ENCODE assay signal across 9 cellular contexts in genomic region chr6:112311950-112312547, GRCh38. TPM values are rescaled to one million over a fixed set of nuclear protein-coding genes. Genes with fewer than 3 reads are reported as not detected.
DNase-seq lines count a peak whose midpoint lies in the region; ATAC-seq and TF ChIP-seq lines count a peak whose summit lies in the region.
"Had no signal": no experiment of that assay in that cellular context is flagged by ENCODE, and none has a peak within 500 bp of the region (broad histone marks: within the 10 kb centered on the region; RNA-seq: fewer than 3 reads in every experiment).

No MANE protein-coding gene starts in this region.

- H3K9me3 ChIP-seq in breast epithelium (no peaks in the 10 kb centered on the region), mesenchymal stem cell (ENCODE audit: control insufficient read depth, low read length) (no peaks in the 10 kb centered on the region)

- TF ChIP-seq POLR2A in breast epithelium (IDR thresholded peaks at IDR 0.05) = no peak

- no peak overlapping the region for H3K4me3 Mint-ChIP-seq in activated naive CD4-positive, alpha-beta T cell treated with anti-CD3 and anti-CD28 coated beads for 36 hours
- no peak overlapping the region for H3K4me3 Mint-ChIP-seq in activated naive CD4-positive, alpha-beta T cell treated with anti-CD3 and anti-CD28 coated beads, Interleukin-2, amount 10 ng/mL, durations not matched to agents 7 days and 5 days

- no peak overlapping the region for H4K8ac ChIP-seq in mesenchymal stem cell (ENCODE audit: low read length)

- no peaks in the 10 kb centered on the region for H3K36me3 ChIP-seq in breast epithelium
- no peaks in the 10 kb centered on the region for H3K36me3 ChIP-seq in mesenchymal stem cell (ENCODE audit: control insufficient read depth in 1 of 2, insufficient read depth in 2 of 2, low read depth in 1 of 2, low read length in 2 of 2)

- H2AK5ac ChIP-seq in mesenchymal stem cell (ENCODE audit: low read length, severe bottlenecking) = no peak overlapping the region

- peak overlapping the region; percentile 57 for H3K9ac ChIP-seq in mesenchymal stem cell (ENCODE audit: low read length)

- H3K27ac ChIP-seq in breast epithelium (no peak overlapping the region), mesenchymal stem cell (ENCODE audit: low read length, poor library complexity, severe bottlenecking) (no peak overlapping the region)
- H3K27ac ChIP-seq: skin epidermis had no signal

- no peak overlapping the region for H3K14ac ChIP-seq in mesenchymal stem cell (ENCODE audit: low read length in 2 of 2)

- no peak overlapping the region for H4K91ac ChIP-seq in mesenchymal stem cell (ENCODE audit: low read length)

- no peak overlapping the region for H3K4ac ChIP-seq in mesenchymal stem cell (ENCODE audit: low read depth in 1 of 2, low read length in 2 of 2)

- intact Hi-C loops in activated naive CD4-positive, alpha-beta T cell treated with anti-CD3 and anti-CD28 coated beads for 36 hours (cut with micrococcal nuclease) = loop anchor here (1.0 to 10.0 kb wide), 3 partner anchors 132 to 1543 kb away; partner anchors contain the start of genes FAM229B, MARCKS and TUBE1
- intact Hi-C loops in breast epithelium (cut with DNase I; ENCODE audit: low total_unique reads) = loop anchor here (10.0 kb wide), 1 partner anchor 117 kb away; no protein-coding TSS in a partner anchor

- CTCF ChIA-PET in activated naive CD4-positive, alpha-beta T cell treated with anti-CD3 and anti-CD28 coated beads for 36 hours (lab: Charles Lee) = interaction anchor here (0.6 to 2.8 kb wide), 7 partner anchors 59 to 227 kb away, joined by 3 to 56 read pairs (median 4); no protein-coding TSS in a partner anchor
- CTCF ChIA-PET in activated naive CD4-positive, alpha-beta T cell treated with anti-CD3 and anti-CD28 coated beads, Interleukin-2, amount 10 ng/mL, durations not matched to agents 7 days and 5 days (lab: Charles Lee) = interaction anchor here (0.7 to 5.0 kb wide), 10 partner anchors 18 to 1733 kb away, joined by 3 to 86 read pairs (median 4); no protein-coding TSS in a partner anchor

- H2AFZ ChIP-seq in mesenchymal stem cell (ENCODE audit: low read depth, low read length) = no peak overlapping the region

- H3K4me3 ChIP-seq in breast epithelium (no peak overlapping the region), mesenchymal stem cell (ENCODE audit: insufficient read depth in 1 of 2, low read depth in 1 of 2, low read length in 2 of 2) (no peak overlapping the region)
- H3K4me3 ChIP-seq: skin epidermis had no signal

- H3K27me3 Mint-ChIP-seq in activated naive CD4-positive, alpha-beta T cell treated with anti-CD3 and anti-CD28 coated beads for 36 hours (ENCODE audit: low read depth) = no peaks in the 10 kb centered on the region
- peaks cover 20% of the 10 kb centered on the region for H3K27me3 Mint-ChIP-seq in activated naive CD4-positive, alpha-beta T cell treated with anti-CD3 and anti-CD28 coated beads, Interleukin-2, amount 10 ng/mL, durations not matched to agents 7 days and 5 days

- H3K18ac ChIP-seq in mesenchymal stem cell (ENCODE audit: low read depth in 1 of 2, low read length in 2 of 2) = no peak overlapping the region

- H2BK5ac ChIP-seq in mesenchymal stem cell (ENCODE audit: low read depth, low read length, poor library complexity, severe bottlenecking) = no peak overlapping the region

- ATAC-seq in HG03342 (IDR thresholded peaks at IDR 0.05; ENCODE audit: unreplicated experiment) (no peak), GM19351 (IDR thresholded peaks at IDR 0.05; ENCODE audit: unreplicated experiment) (no peak)

- H2BK15ac ChIP-seq in mesenchymal stem cell (ENCODE audit: low read depth, poor library complexity, severe bottlenecking) = no peak overlapping the region

- no peak overlapping the region for H3K4me2 ChIP-seq in mesenchymal stem cell (ENCODE audit: low read length, poor library complexity, severe bottlenecking)

- whole genome bisulfite sequencing in mesenchymal stem cell = 50% methylated on average over 2 of the region's 8 CpGs

- H3K9me3 Mint-ChIP-seq in activated naive CD4-positive, alpha-beta T cell treated with anti-CD3 and anti-CD28 coated beads for 36 hours = no peaks in the 10 kb centered on the region
- no peaks in the 10 kb centered on the region for H3K9me3 Mint-ChIP-seq in activated naive CD4-positive, alpha-beta T cell treated with anti-CD3 and anti-CD28 coated beads, Interleukin-2, amount 10 ng/mL, durations not matched to agents 7 days and 5 days

- H2BK120ac ChIP-seq in mesenchymal stem cell (ENCODE audit: low read depth, low read length) = no peak overlapping the region

- no peaks in the 10 kb centered on the region for H3K4me1 Mint-ChIP-seq in activated naive CD4-positive, alpha-beta T cell treated with anti-CD3 and anti-CD28 coated beads for 36 hours (ENCODE audit: low read depth)
- no peaks in the 10 kb centered on the region for H3K4me1 Mint-ChIP-seq in activated naive CD4-positive, alpha-beta T cell treated with anti-CD3 and anti-CD28 coated beads, Interleukin-2, amount 10 ng/mL, durations not matched to agents 7 days and 5 days

- no peaks in the 10 kb centered on the region for H3K4me1 ChIP-seq in breast epithelium
- H3K4me1 ChIP-seq in mesenchymal stem cell (ENCODE audit: control insufficient read depth, insufficient read depth, low read depth, low read length) = peaks cover 6% of the 10 kb centered on the region

- H3K36me3 Mint-ChIP-seq in activated naive CD4-positive, alpha-beta T cell treated with anti-CD3 and anti-CD28 coated beads for 36 hours (ENCODE audit: low read depth) = no peaks in the 10 kb centered on the region
- H3K36me3 Mint-ChIP-seq in activated naive CD4-positive, alpha-beta T cell treated with anti-CD3 and anti-CD28 coated beads, Interleukin-2, amount 10 ng/mL, durations not matched to agents 7 days and 5 days = no peaks in the 10 kb centered on the region

- no peaks in the 10 kb centered on the region for H3K79me1 ChIP-seq in mesenchymal stem cell (replicated peaks; ENCODE audit: low read length, poor library complexity, severe bottlenecking)

- peak; percentile 17 for DNase-seq in activated naive CD4-positive, alpha-beta T cell treated with anti-CD3 and anti-CD28 coated beads for 36 hours
- no peak for DNase-seq in activated naive CD4-positive, alpha-beta T cell treated with anti-CD3 and anti-CD28 coated beads, Interleukin-2, amount 10 ng/mL, durations not matched to agents 7 days and 5 days
- DNase-seq in NCI-H2029 (lab: John Stamatoyannopoulos, UW) (peak; percentile 19), breast epithelium (ENCODE audit: low spot score in 2 of 2) (no peak), mesenchymal stem cell (peak; percentile 33), putamen (ENCODE audit: low spot score) (no peak)

- H3K27ac Mint-ChIP-seq in activated naive CD4-positive, alpha-beta T cell treated with anti-CD3 and anti-CD28 coated beads for 36 hours = no peak overlapping the region
- no peak overlapping the region for H3K27ac Mint-ChIP-seq in activated naive CD4-positive, alpha-beta T cell treated with anti-CD3 and anti-CD28 coated beads, Interleukin-2, amount 10 ng/mL, durations not matched to agents 7 days and 5 days

- H3K27me3 ChIP-seq in breast epithelium (no peaks in the 10 kb centered on the region), mesenchymal stem cell (ENCODE audit: control insufficient read depth in 1 of 2, insufficient read depth in 1 of 2, low read length in 2 of 2) (no peaks in the 10 kb centered on the region)

- no peak overlapping the region for H2BK12ac ChIP-seq in mesenchymal stem cell (ENCODE audit: low read length in 2 of 2)

- H3K23ac ChIP-seq in mesenchymal stem cell (ENCODE audit: low read length in 2 of 2) = no peak overlapping the region

- TF ChIP-seq CTCF in breast epithelium (IDR thresholded peaks at IDR 0.05) = peak; percentile 32 to 67 (median 58)

RNA-seq across cellular contexts. Expression of gene RFPL4B, which starts 35.1 kb away (rescaled TPM):
- not detected for total RNA-seq in activated naive CD4-positive, alpha-beta T cell treated with anti-CD3 and anti-CD28 coated beads for 36 hours
- total RNA-seq in breast epithelium = not detected
- polyA plus RNA-seq in mesenchymal stem cell (2013, experiment 1 of 2) = 0.01 TPM
- polyA plus RNA-seq in mesenchymal stem cell (2013, experiment 2 of 2) = not detected

RNA-seq across cellular contexts. Expression of gene LAMA4, which starts 57.7 kb away (rescaled TPM):
- not detected for total RNA-seq in activated naive CD4-positive, alpha-beta T cell treated with anti-CD3 and anti-CD28 coated beads for 36 hours
- 100 to 1,000 TPM in 2 of 3 donors, 10 to 100 TPM in 1; 54.0 to 142 (median 129) TPM for total RNA-seq in breast epithelium
- 51.1 TPM for polyA plus RNA-seq in mesenchymal stem cell (2013, experiment 1 of 2)
- polyA plus RNA-seq in mesenchymal stem cell (2013, experiment 2 of 2) = 47.5 TPM

Comparison
In these comparisons a context has a peak if more than half of its experiments do, and no peak if none do; other contexts are left out.
1. DNase-seq: peak in activated naive CD4-positive, alpha-beta T cell treated with anti-CD3 and anti-CD28 coated beads for 36 hours (single experiment), NCI-H2029 (single experiment) and mesenchymal stem cell (single experiment); none in activated naive CD4-positive, alpha-beta T cell treated with anti-CD3 and anti-CD28 coated beads, Interleukin-2, amount 10 ng/mL, durations not matched to agents 7 days and 5 days (single experiment), breast epithelium (0 of 2) and putamen (single experiment).
2. RNA of gene LAMA4, which starts 57.7 kb away (total RNA-seq): 54.0 to 142 TPM in breast epithelium; not detected in activated naive CD4-positive, alpha-beta T cell treated with anti-CD3 and anti-CD28 coated beads for 36 hours; every median in the first group is over 10 times any median in the second.